12 cellular contexts compared by ENCODE assay signal in the genomic region with DNA sequence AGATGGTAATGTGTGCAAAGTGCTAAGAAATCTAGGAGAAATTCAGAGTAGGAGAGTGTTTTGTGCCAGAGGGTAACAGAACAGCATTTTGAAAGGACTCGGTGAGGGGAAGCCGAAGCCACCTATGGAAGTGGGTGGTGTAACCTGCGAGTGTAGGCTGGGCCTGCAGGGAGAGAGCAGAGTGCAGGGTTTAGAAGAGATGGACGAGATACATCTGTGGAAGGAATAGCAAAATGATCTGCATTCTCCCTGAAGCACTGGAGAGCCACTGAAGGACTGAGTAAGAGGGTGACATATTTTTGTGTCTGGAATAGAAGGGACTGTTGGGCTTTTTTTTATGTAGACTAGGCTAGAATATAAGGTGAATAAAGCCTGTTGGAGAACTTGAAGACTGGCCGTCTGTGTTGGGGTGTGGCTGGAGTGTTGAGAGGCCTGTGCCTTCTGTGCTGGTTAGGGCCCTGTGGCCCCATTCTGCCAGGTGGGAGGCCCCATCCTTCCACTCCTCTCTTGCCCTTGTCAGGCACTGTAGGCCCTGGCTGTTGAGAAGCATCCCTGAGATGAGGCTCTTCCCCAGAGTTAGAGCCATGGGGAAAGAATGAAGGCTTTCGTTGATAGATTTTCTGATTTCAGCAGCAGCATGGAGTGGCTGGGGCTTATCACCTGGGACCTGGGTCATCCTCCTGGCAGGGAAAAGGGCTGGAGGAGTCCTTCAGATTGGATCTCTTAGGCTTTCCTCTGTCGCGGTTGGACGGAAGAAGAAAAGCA.
DNase-seq lines count a peak whose midpoint lies in the region; ATAC-seq, FAIRE-seq and TF ChIP-seq lines count a peak whose summit lies in the region.
"Had no signal": no experiment of that assay in that cellular context is flagged by ENCODE, and none has a peak within 500 bp of the region (broad histone marks: within the 10 kb centered on the region; RNA-seq: fewer than 3 reads in every experiment).

No MANE protein-coding gene starts in this region.

- H3K27me3 ChIP-seq in left ventricle myocardium inferior (ENCODE audit: low read depth), result no peaks in the 10 kb centered on the region
- no peaks in the 10 kb centered on the region for H3K27me3 ChIP-seq in endothelial cell of umbilical vein (ENCODE audit: control insufficient read depth in 2 of 2, insufficient read depth in 2 of 2, low read length in 2 of 2)
- H3K27me3 ChIP-seq in pancreas, result no peaks in the 10 kb centered on the region

- POLR2A ChIA-PET in endothelial cell of umbilical vein (lab: Charles Lee), result interaction anchor here (1.2 to 1.9 kb wide), 2 partner anchors 17 to 134 kb away, joined by 4 to 11 read pairs; partner anchors contain the start of gene NNMT

- DNase-seq in left ventricle myocardium inferior (no peak), Right ventricle myocardium superior (no peak), endothelial cell of umbilical vein (ENCODE audit: low read depth, low spot score) (no peak), pancreas (no peak), HUDEP-2 (lab: John Stamatoyannopoulos, UW; ENCODE audit: unreplicated experiment in 76 of 76) (no peak), GM12892 (ENCODE audit: insufficient read length) (no peak), HCEC 1CT (no peak)
- DNase-seq: effector memory CD8-positive, alpha-beta T cell; NCI-H1417 treated with DMSO at 0.1 percent for 48 hours; NK-92 treated with Interleukin-12 subunit alpha and Interleukin-12 subunit beta, amount 100 ng/mL, for 24 hours had no signal

- ATAC-seq in Right ventricle myocardium superior (ENCODE audit: poor library complexity) (no peak), pancreas (no peak)
- ATAC-seq: effector memory CD8-positive, alpha-beta T cell had no signal

- H3K9me3 ChIP-seq in left ventricle myocardium inferior (replicated peaks) (no peaks in the 10 kb centered on the region), endothelial cell of umbilical vein (replicated peaks; ENCODE audit: control insufficient read depth, insufficient read depth, low read length) (no peaks in the 10 kb centered on the region), pancreas (no peaks in the 10 kb centered on the region)

- H3K4me1 ChIP-seq in left ventricle myocardium inferior (peaks cover 96% of the 10 kb centered on the region), endothelial cell of umbilical vein (ENCODE audit: control insufficient read depth, extremely low read depth, insufficient read depth, low read length) (peaks cover 68% of the 10 kb centered on the region), pancreas (peaks cover 58 to 78% (median 75%) of the 10 kb centered on the region in 3 donors), urinary bladder (ENCODE audit: insufficient read depth) (peaks cover 9% of the 10 kb centered on the region)

- peaks cover 18% of the 10 kb centered on the region for H3K36me3 ChIP-seq in left ventricle myocardium inferior
- peaks cover 0 to 2% of the 10 kb centered on the region in 2 experiments for H3K36me3 ChIP-seq in endothelial cell of umbilical vein (ENCODE audit: control insufficient read depth in 2 of 2, extremely low read depth in 1 of 2, insufficient read depth in 2 of 2, low read length in 2 of 2)
- H3K36me3 ChIP-seq in pancreas, result peaks cover 0 to 19% (median 9%) of the 10 kb centered on the region in 3 donors
- H3K36me3 ChIP-seq in urinary bladder (ENCODE audit: insufficient read depth), result no peaks in the 10 kb centered on the region

- no peak overlapping the region for H2AFZ ChIP-seq in endothelial cell of umbilical vein (ENCODE audit: low read depth, low read length)

- peaks cover 7% of the 10 kb centered on the region for H3K79me2 ChIP-seq in endothelial cell of umbilical vein (ENCODE audit: control insufficient read depth, insufficient read depth, low read length)

- H3K4me3 ChIP-seq in left ventricle myocardium inferior (peak overlapping the region; percentile 57), endothelial cell of umbilical vein (replicated peaks in 1 of 3; ENCODE audit: insufficient read depth in 1 of 3, low read depth in 1 of 3, low read length in 3 of 3) (no peak overlapping the region), pancreas (no peak overlapping the region), urinary bladder (ENCODE audit: low read depth, low read length) (no peak overlapping the region)

- 89 to 90% methylated on average over 9 of the region's 9 CpGs for WGBS in pancreas, 2 donors
- 80% methylated on average over 9 of the region's 9 CpGs for WGBS in urinary bladder

- intact Hi-C loops in left ventricle myocardium inferior (cut with micrococcal nuclease) (no loop called here), Right ventricle myocardium superior (cut with DNase I) (loop anchor here (5.0 kb wide), 1 partner anchor 99 kb away; no protein-coding TSS in a partner anchor), endothelial cell of umbilical vein (cut with micrococcal nuclease) (loop anchor here (10.0 kb wide), 1 partner anchor 777 kb away; the partner anchor contains the start of gene ANKK1), pancreas (cut with DNase I) (no loop called here)

- peak overlapping the region; percentile 78 for H3K9ac ChIP-seq in endothelial cell of umbilical vein (replicated peaks; ENCODE audit: extremely low read depth, insufficient read depth, low read length)

- TF ChIP-seq POLR2A in endothelial cell of umbilical vein (IDR thresholded peaks at IDR 0.05; ENCODE audit: low read depth, low read length) (no peak), GM12892 (IDR thresholded peaks at IDR 0.05; ENCODE audit: low read depth, low read length) (no peak)

- H3K9me1 ChIP-seq in endothelial cell of umbilical vein (replicated peaks; ENCODE audit: control insufficient read depth, extremely low read depth, insufficient read depth, low read length), result no peaks in the 10 kb centered on the region

- BruUV-seq in endothelial cell of umbilical vein (replicated peaks; lab: Mats Ljungman, UMichigan), result no TSS peak

- CTCF ChIA-PET in endothelial cell of umbilical vein (lab: Charles Lee), result interaction anchor here (1.2 to 3.6 kb wide), 9 partner anchors 10 to 134 kb away, joined by 4 to 35 read pairs (median 5); no protein-coding TSS in a partner anchor

- dilution Hi-C loops in endothelial cell of umbilical vein (cut with MboI; ENCODE audit: extremely low pct_ligation_motif_present, low sequenced_read_pairs), result no loop called here

- FAIRE-seq in endothelial cell of umbilical vein (lab: Jason Lieb, UNC) (no peak), pancreas (lab: Jason Lieb, UNC) (no peak), GM12892 (lab: Jason Lieb, UNC) (no peak)
- FAIRE-seq: GM19239 had no signal

- TF ChIP-seq CTCF in left ventricle myocardium inferior (IDR thresholded peaks at IDR 0.05; ENCODE audit: borderline replicate concordance), result no peak
- TF ChIP-seq CTCF in endothelial cell of umbilical vein (IDR thresholded peaks at IDR 0.05; ENCODE audit: extremely low read depth in 1 of 2, insufficient read depth in 1 of 2, low read depth in 1 of 2, low read length in 2 of 2), result no peak
- no peak for TF ChIP-seq CTCF in pancreas (IDR thresholded peaks at IDR 0.05)

- H3K27ac ChIP-seq in left ventricle myocardium inferior (replicated peaks), result peak overlapping the region; percentile 100
- H3K27ac ChIP-seq in endothelial cell of umbilical vein (ENCODE audit: insufficient read depth, low read depth, low read length), result peak overlapping the region; percentile 91
- peak overlapping the region; percentile 85 to 94 (median 89) for H3K27ac ChIP-seq in pancreas
- H3K27ac ChIP-seq in urinary bladder (ENCODE audit: low read depth), result peak overlapping the region; percentile 89

- no peak overlapping the region for H3K4me2 ChIP-seq in endothelial cell of umbilical vein (ENCODE audit: insufficient read depth, low read length)

- H4K20me1 ChIP-seq in endothelial cell of umbilical vein (replicated peaks; ENCODE audit: control insufficient read depth, extremely low read depth, insufficient read depth, low read length), result no peaks in the 10 kb centered on the region

TF ChIP-seq in endothelial cell of umbilical vein, 7 proteins besides CTCF, POLR2A, EP300 and RAD21:
- no peak for TF ChIP-seq JUN (IDR thresholded peaks at IDR 0.05; ENCODE audit: borderline replicate concordance, insufficient read depth, insufficient read length, low read depth)
- TF ChIP-seq POLR2AphosphoS5 (IDR thresholded peaks at IDR 0.05; ENCODE audit: insufficient read depth, low read depth, low read length), result no peak
- TF ChIP-seq, protein P1, sequence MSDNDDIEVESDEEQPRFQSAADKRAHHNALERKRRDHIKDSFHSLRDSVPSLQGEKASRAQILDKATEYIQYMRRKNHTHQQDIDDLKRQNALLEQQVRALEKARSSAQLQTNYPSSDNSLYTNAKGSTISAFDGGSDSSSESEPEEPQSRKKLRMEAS (IDR thresholded peaks at IDR 0.05; ENCODE audit: insufficient read depth, insufficient read length), result no peak
- no peak for TF ChIP-seq GATA2 (IDR thresholded peaks at IDR 0.05; ENCODE audit: insufficient read depth, insufficient read length, low read depth, low read length)
- no peak for TF ChIP-seq MYC (IDR thresholded peaks at IDR 0.05; ENCODE audit: low read depth, low read length)
- TF ChIP-seq EZH2 (IDR thresholded peaks at IDR 0.05; ENCODE audit: borderline replicate concordance, low read depth, low read length, severe bottlenecking), result no peak
- no peak for TF ChIP-seq FOS (IDR thresholded peaks at IDR 0.05; ENCODE audit: borderline replicate concordance, insufficient read depth, low read length)
TF ChIP-seq in endothelial cell of umbilical vein: peak in this region for 0.

Comparison
In these comparisons a context has a peak if more than half of its experiments do, and no peak if none do; other contexts are left out.
1. intact Hi-C loops: an anchor here in Right ventricle myocardium superior (5.0 kb wide) and endothelial cell of umbilical vein (10.0 kb wide); none called in left ventricle myocardium inferior and pancreas.